Comparison of ENCODE assay signal across 23 cellular contexts in genomic region chr17:65617496-65617895, GRCh38. TPM values are rescaled to one million over a fixed set of nuclear protein-coding genes. Genes with fewer than 3 reads are reported as not detected.
DNase-seq lines count a peak whose midpoint lies in the region; ATAC-seq, FAIRE-seq and TF ChIP-seq lines count a peak whose summit lies in the region.
"Had no signal": no experiment of that assay in that cellular context is flagged by ENCODE, and none has a peak within 500 bp of the region (broad histone marks: within the 10 kb centered on the region; RNA-seq: fewer than 3 reads in every experiment).

No MANE protein-coding gene starts in this region.

- H3K4me3 Mint-ChIP-seq in endodermal cell = no peak overlapping the region
- H3K4me3 Mint-ChIP-seq: CD14-positive monocyte; CD4-positive, alpha-beta T cell; CD8-positive, alpha-beta memory T cell had no signal

- H4K20me1 ChIP-seq in HepG2 (ENCODE audit: insufficient read depth, low read length) = no peaks in the 10 kb centered on the region
- H4K20me1 ChIP-seq: BLaER1 treated with 17β-estradiol and CSF1 and Interleukin-3, amounts not matched to agents 10 nM and 100 nM had no signal

- no peaks in the 10 kb centered on the region for H3K36me3 Mint-ChIP-seq in endodermal cell (ENCODE audit: low read depth)
- H3K36me3 Mint-ChIP-seq: CD14-positive monocyte had no signal

- TF ChIP-seq EP300 in HepG2 (IDR thresholded peaks at IDR 0.05; ENCODE audit: low read depth in 2 of 2, low read length in 2 of 2) (no peak), HepG2 (CRISPR knock-in tag; IDR thresholded peaks at IDR 0.05; ENCODE audit: borderline replicate concordance) (no peak)

- BruUV-seq in HepG2 (replicated peaks; lab: Mats Ljungman, UMichigan) = no TSS peak

- no peak for FAIRE-seq in HepG2 (lab: Jason Lieb, UNC)
- FAIRE-seq: A204.1, D721Med, GM12891, GM18507 had no signal

- TF ChIP-seq RAD21 in HepG2 (CRISPR knock-in tag; IDR thresholded peaks at IDR 0.05) = no peak

- no peaks in the 10 kb centered on the region for H3K36me3 ChIP-seq in HepG2 (replicated peaks in 1 of 2; ENCODE audit: control insufficient read depth in 1 of 2, insufficient read depth in 2 of 2, low read length in 2 of 2)
- H3K36me3 ChIP-seq in right lobe of liver = no peaks in the 10 kb centered on the region
- no peaks in the 10 kb centered on the region for H3K36me3 ChIP-seq in endodermal cell (ENCODE audit: control insufficient read depth, insufficient read depth, low read length)
- H3K36me3 ChIP-seq in thyroid gland = no peaks in the 10 kb centered on the region
- H3K36me3 ChIP-seq: BE2C; BLaER1 treated with 17β-estradiol and CSF1 and Interleukin-3, amounts not matched to agents 10 nM and 100 nM had no signal

- POLR2A ChIA-PET in HepG2 (lab: Yijun Ruan, JAX) = no interaction called here

- H3K27me3 ChIP-seq in HepG2 (ENCODE audit: control insufficient read depth in 1 of 2, insufficient read depth in 2 of 2, low read length in 2 of 2) = no peaks in the 10 kb centered on the region; a peak in 1 of 5 replicates
- no peaks in the 10 kb centered on the region for H3K27me3 ChIP-seq in right lobe of liver
- no peaks in the 10 kb centered on the region for H3K27me3 ChIP-seq in endodermal cell (ENCODE audit: control insufficient read depth, insufficient read depth, low read length, poor library complexity, severe bottlenecking)
- no peaks in the 10 kb centered on the region for H3K27me3 ChIP-seq in thyroid gland
- H3K27me3 ChIP-seq: BE2C; BLaER1 treated with 17β-estradiol and CSF1 and Interleukin-3, amounts not matched to agents 10 nM and 100 nM had no signal

- H3K4me1 Mint-ChIP-seq in endodermal cell = no peaks in the 10 kb centered on the region
- H3K4me1 Mint-ChIP-seq: CD14-positive monocyte; CD8-positive, alpha-beta memory T cell had no signal

- H3K27ac ChIP-seq in HepG2 (ENCODE audit: extremely low read length, insufficient read depth, low read length) (no peak overlapping the region), right lobe of liver (no peak overlapping the region), endodermal cell (ENCODE audit: low read depth, low read length) (no peak overlapping the region), thyroid gland (no peak overlapping the region)
- H3K27ac ChIP-seq: 22Rv1; BLaER1 treated with 17β-estradiol and CSF1 and Interleukin-3, amounts not matched to agents 10 nM and 100 nM had no signal

- H3K4me1 ChIP-seq in HepG2 (ENCODE audit: insufficient read depth, low read length) = 0 out of 2 replicates have a peak, but pooled peaks cover 8% of the 10 kb centered on the region
- no peaks in the 10 kb centered on the region for H3K4me1 ChIP-seq in right lobe of liver
- no peaks in the 10 kb centered on the region for H3K4me1 ChIP-seq in endodermal cell (ENCODE audit: control insufficient read depth, insufficient read depth, low read length)
- H3K4me1 ChIP-seq in thyroid gland = no peaks in the 10 kb centered on the region
- H3K4me1 ChIP-seq: BE2C; BLaER1 treated with 17β-estradiol and CSF1 and Interleukin-3, amounts not matched to agents 10 nM and 100 nM had no signal

- in situ Hi-C loops in HepG2 (cut with HindIII; ENCODE audit: extremely low pct_ligation_motif_present, low pct_unique_long_range_greater_than_20kb) = no loop called here

- peaks cover 2% of the 10 kb centered on the region for H3K27me3 Mint-ChIP-seq in endodermal cell (ENCODE audit: insufficient read depth)
- H3K27me3 Mint-ChIP-seq: CD4-positive, alpha-beta T cell had no signal

- no peaks in the 10 kb centered on the region for H3K79me2 ChIP-seq in HepG2 (ENCODE audit: insufficient read depth, low read length)

- intact Hi-C loops in HepG2 (cut with micrococcal nuclease; ENCODE audit: unreplicated experiment) (no loop called here), right lobe of liver (cut with DNase I) (no loop called here), thyroid gland (cut with DNase I) (no loop called here)

- H3K9me3 Mint-ChIP-seq in endodermal cell = no peaks in the 10 kb centered on the region
- H3K9me3 Mint-ChIP-seq: CD4-positive, alpha-beta T cell; CD8-positive, alpha-beta memory T cell had no signal

- H2AFZ ChIP-seq in HepG2 (ENCODE audit: low read length) = no peak overlapping the region

- no peak overlapping the region for H3K4me3 ChIP-seq in HepG2 (replicated peaks in 1 of 3; ENCODE audit: insufficient read depth in 1 of 3, low read depth in 2 of 3, low read length in 3 of 3)
- no peak overlapping the region for H3K4me3 ChIP-seq in right lobe of liver
- H3K4me3 ChIP-seq in endodermal cell (ENCODE audit: low read length) = no peak overlapping the region
- H3K4me3 ChIP-seq in thyroid gland (replicated peaks in 1 of 3) = no peak overlapping the region
- H3K4me3 ChIP-seq: BLaER1 treated with 17β-estradiol and CSF1 and Interleukin-3, amounts not matched to agents 10 nM and 100 nM had no signal

- TF ChIP-seq POLR2A in HepG2 (IDR thresholded peaks at IDR 0.05; ENCODE audit: insufficient read depth in 1 of 2, low read depth in 2 of 2, low read length in 2 of 2) (no peak), right lobe of liver (IDR thresholded peaks at IDR 0.05) (no peak), thyroid gland (IDR thresholded peaks at IDR 0.05) (no peak)

- ATAC-seq in HepG2 (no peak), right lobe of liver (no peak)

- WGBS in HepG2 (ENCODE audit: low lambda C conversion rate) = 64% methylated on average over 9 of the region's 11 CpGs
- 93% methylated on average over 7 of the region's 11 CpGs for WGBS in right lobe of liver (ENCODE audit: insufficient coverage, low coverage, low lambda C conversion rate, missing lambda C conversion rate)
- 90 to 92% methylated on average over 9 to 11 of the region's 11 CpGs for WGBS in endodermal cell (ENCODE audit: insufficient coverage in 1 of 2, insufficient read length in 1 of 2), 2 experiments
- WGBS in thyroid gland, 2 donors = 77 to 90% methylated on average over 11 of the region's 11 CpGs

- TF ChIP-seq CTCF in HepG2 (CRISPR knock-in tag; IDR thresholded peaks at IDR 0.05) = no peak
- no peak for TF ChIP-seq CTCF in right lobe of liver (IDR thresholded peaks at IDR 0.05)
- no peak for TF ChIP-seq CTCF in endodermal cell (conservative IDR thresholded peaks at IDR 0.05)
- TF ChIP-seq CTCF in thyroid gland (IDR thresholded peaks at IDR 0.05) = no peak

- H3K4me2 ChIP-seq in HepG2 (ENCODE audit: low read depth, low read length) = no peak overlapping the region
- H3K4me2 ChIP-seq: BLaER1 treated with 17β-estradiol and CSF1 and Interleukin-3, amounts not matched to agents 10 nM and 100 nM had no signal

- H3K9me3 ChIP-seq in HepG2 (ENCODE audit: low read length) = no peaks in the 10 kb centered on the region
- no peaks in the 10 kb centered on the region for H3K9me3 ChIP-seq in right lobe of liver
- H3K9me3 ChIP-seq in endodermal cell (ENCODE audit: control insufficient read depth, low read length) = no peaks in the 10 kb centered on the region
- no peaks in the 10 kb centered on the region for H3K9me3 ChIP-seq in thyroid gland
- H3K9me3 ChIP-seq: BE2C; BLaER1 treated with 17β-estradiol and CSF1 and Interleukin-3, amounts not matched to agents 10 nM and 100 nM had no signal

- H3K9ac ChIP-seq in HepG2 (ENCODE audit: insufficient read depth, low read depth, low read length) = no peak overlapping the region
- H3K9ac ChIP-seq in endodermal cell (ENCODE audit: extremely low read depth, low read length, poor library complexity, severe bottlenecking) = no peak overlapping the region
- H3K9ac ChIP-seq: BLaER1 treated with 17β-estradiol and CSF1 and Interleukin-3, amounts not matched to agents 10 nM and 100 nM had no signal

- CTCF ChIA-PET in HepG2 (lab: Yijun Ruan, JAX; ENCODE audit: low intra/inter-chr PET ratio, low total read pairs) = no interaction called here

- no peak overlapping the region for H3K27ac Mint-ChIP-seq in endodermal cell
- H3K27ac Mint-ChIP-seq: CD14-positive monocyte; CD4-positive, alpha-beta T cell; CD8-positive, alpha-beta memory T cell had no signal

- DNase-seq in HepG2 (ENCODE audit: low spot score) = no peak
- DNase-seq in right lobe of liver = no peak
- DNase-seq in endodermal cell = peak; percentile 32
- peak; percentile 22 to 52 for DNase-seq in thyroid gland
- DNase-seq in NCI-H2029 treated with DMSO at 0.1 percent for 48 hours (lab: John Stamatoyannopoulos, UW) = no peak
- DNase-seq in DMS53 treated with DMSO at 0.1 percent for 48 hours (lab: John Stamatoyannopoulos, UW; ENCODE audit: unreplicated experiment) = no peak
- DNase-seq: AML-193; BE2C; CD4-positive, alpha-beta T cell; CD8-positive, alpha-beta memory T cell; DMS 273 treated with DMSO at 0.1 percent for 48 hours; DMS79 treated with DMSO at 0.1 percent for 48 hours; GF-D8; GOT3; H7; HCEC 1CT had no signal

RNA-seq across cellular contexts. Expression of gene AXIN2, which starts 56.0 kb away (rescaled TPM):
- total RNA-seq in HepG2 (2016; rRNA removed; fragmentation: Illumina TruSeq; extraction: Trizol) (53.8 and 58.6 TPM in 2 replicates), right lobe of liver (1 to 10 TPM; 1.0 to 2.4 (median 2.0) TPM), endodermal cell (10 to 100 TPM; 40.1 to 53.2 TPM), thyroid gland (10 to 100 TPM; 23.9 to 54.3 (median 42.8) TPM)
- total RNA-seq in HepG2 (2016; cell fraction: cytosol; rRNA removed; fragmentation: Illumina TruSeq; extraction: Trizol; ENCODE audit: low read depth) = 12.0 and 13.7 TPM in 2 replicates
- 45.1 and 59.6 TPM in 2 replicates for total RNA-seq in HepG2 (2016; cell fraction: insoluble cytoplasmic fraction; rRNA removed; fragmentation: Illumina TruSeq; extraction: Trizol)
- 27.0 and 28.7 TPM in 2 replicates for total RNA-seq in HepG2 (2016; cell fraction: membrane; rRNA removed; fragmentation: Illumina TruSeq; extraction: Trizol)
- 79.3 and 81.9 TPM in 2 replicates for total RNA-seq in HepG2 (2016; cell fraction: nucleus; rRNA removed; fragmentation: Illumina TruSeq; extraction: Trizol)
- 55.0 and 63.4 TPM in 2 replicates for polyA plus RNA-seq in HepG2 (2011; rRNA removed)
- 29.9 and 39.9 TPM in 2 replicates for polyA plus RNA-seq in HepG2 (2011; cell fraction: cytosol; rRNA removed)
- 126 and 210 TPM in 2 replicates for polyA plus RNA-seq in HepG2 (2011; cell fraction: nucleus; rRNA removed)
- polyA plus RNA-seq in HepG2 (2012) = 55.5 and 56.3 TPM in 2 replicates
- polyA plus RNA-seq in HepG2 (2016; cell fraction: cytosol; fragmentation: Illumina TruSeq; extraction: Trizol; ENCODE audit: low read depth) = 2.0 and 2.2 TPM in 2 replicates
- polyA plus RNA-seq in HepG2 (2016; cell fraction: insoluble cytoplasmic fraction; fragmentation: Illumina TruSeq; extraction: Trizol; ENCODE audit: low read depth) = 34.3 and 44.8 TPM in 2 replicates
- polyA plus RNA-seq in HepG2 (2016; cell fraction: membrane; fragmentation: Illumina TruSeq; extraction: Trizol; ENCODE audit: low read depth) = 9.2 and 9.3 TPM in 2 replicates
- 115 and 117 TPM in 2 replicates for polyA plus RNA-seq in HepG2 (2016; cell fraction: nucleus; fragmentation: Illumina TruSeq; extraction: Trizol; ENCODE audit: insufficient read depth, low read depth)
- 0.09 and 105 TPM in 2 replicates for polyA minus RNA-seq in HepG2 (2011; rRNA and poly(A)+ RNA removed; ENCODE audit: low replicate concordance)
- polyA minus RNA-seq in HepG2 (2011; cell fraction: cytosol; rRNA and poly(A)+ RNA removed) = 43.2 and 45.6 TPM in 2 replicates
- 175 and 211 TPM in 2 replicates for polyA minus RNA-seq in HepG2 (2011; cell fraction: nucleus; rRNA and poly(A)+ RNA removed)
- 74.8 TPM for polyA plus RNA-seq in endodermal cell (2013, experiment 1 of 2)
- polyA plus RNA-seq in endodermal cell (2013, experiment 2 of 2) = 73.2 TPM

Comparison
In these comparisons a context has a peak if more than half of its experiments do, and no peak if none do; other contexts are left out.
1. DNase-seq: peak in endodermal cell (single experiment) and thyroid gland (2 of 2); none in HepG2 (single experiment), right lobe of liver (0 of 3), NCI-H2029 treated with DMSO at 0.1 percent for 48 hours (single experiment) and DMS53 treated with DMSO at 0.1 percent for 48 hours (single experiment).